Comparison of ENCODE assay signal across 26 cellular contexts in genomic region chr6:127503022-127503421, GRCh38. TPM values are rescaled to one million over a fixed set of nuclear protein-coding genes. Genes with fewer than 3 reads are reported as not detected.
"Had no signal": no experiment of that assay in that cellular context is flagged by ENCODE, and none has a peak within 500 bp of the region (broad histone marks: within the 10 kb centered on the region; RNA-seq: fewer than 3 reads in every experiment).

No MANE protein-coding gene starts in this region.

- H3K27ac ChIP-seq: colonic mucosa, coronary artery, dorsolateral prefrontal cortex, epithelial cell of prostate, esophagus muscularis mucosa, esophagus squamous epithelium, foreskin keratinocyte, gastrocnemius medialis, gastroesophageal sphincter, heart left ventricle, heart right ventricle had no signal

- DNase-seq: colonic mucosa; cortex of kidney; dermis blood vessel endothelial cell; dorsolateral prefrontal cortex; effector CD4-positive, alpha-beta T cell; effector CD8-positive, alpha-beta T cell; effector memory CD4-positive, alpha-beta T cell; effector memory CD8-positive, alpha-beta T cell; endodermal cell; erythroblast; esophagus squamous epithelium; foreskin fibroblast; foreskin keratinocyte; foreskin melanocyte; gastrocnemius medialis; glutamatergic neuron; head of caudate nucleus; heart left ventricle; heart right ventricle had no signal

- H3K9me3 ChIP-seq: colonic mucosa, esophagus muscularis mucosa, esophagus squamous epithelium, gastrocnemius medialis, gastroesophageal sphincter, heart left ventricle, heart right ventricle had no signal

- ATAC-seq: effector memory CD8-positive, alpha-beta T cell; esophagus mucosa; foreskin keratinocyte; gastrocnemius medialis; gastroesophageal sphincter; heart left ventricle; heart right ventricle had no signal

- H3K36me3 ChIP-seq: colonic mucosa, esophagus muscularis mucosa, esophagus squamous epithelium, gastrocnemius medialis, gastroesophageal sphincter, heart left ventricle, heart right ventricle had no signal

- H3K27me3 ChIP-seq: colonic mucosa, dorsolateral prefrontal cortex, esophagus muscularis mucosa, esophagus squamous epithelium, gastrocnemius medialis, gastroesophageal sphincter, heart left ventricle had no signal

- H3K4me1 ChIP-seq: colonic mucosa, esophagus muscularis mucosa, esophagus squamous epithelium, foreskin keratinocyte, gastrocnemius medialis, gastroesophageal sphincter, heart left ventricle, heart right ventricle had no signal

- H3K4me3 ChIP-seq: colonic mucosa, coronary artery, dorsolateral prefrontal cortex, esophagus muscularis mucosa, esophagus squamous epithelium, gastrocnemius medialis, gastroesophageal sphincter, heart left ventricle, heart right ventricle had no signal

RNA-seq across cellular contexts. Expression of gene KIAA0408, which starts 43.8 kb away (rescaled TPM):
- total RNA-seq: dermis microvascular lymphatic vessel endothelial cell, endothelial cell of umbilical vein, foreskin keratinocyte had no signal
- polyA plus RNA-seq: endothelial cell of umbilical vein, foreskin keratinocyte had no signal
